In the genomic region with DNA sequence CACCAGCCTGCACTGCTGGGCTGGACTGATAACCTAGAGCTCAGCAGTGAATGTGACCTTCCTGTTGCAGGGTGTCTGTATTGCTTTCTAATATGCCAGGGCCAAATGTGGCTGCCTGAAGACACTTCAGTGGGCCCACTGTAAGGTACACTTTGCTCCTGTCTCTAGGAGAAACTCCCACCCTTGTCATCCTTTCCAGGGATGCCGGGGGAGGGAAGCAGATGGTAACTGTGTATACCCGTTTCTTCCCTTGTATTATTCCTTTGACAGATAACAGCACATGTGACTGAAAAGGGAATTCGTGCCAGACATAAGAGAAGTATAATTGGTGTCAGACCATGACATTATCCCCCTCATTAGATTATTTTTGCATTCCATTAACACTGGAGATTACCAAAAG, we compare ENCODE assay signal across 23 cellular contexts.
"Had no signal": no experiment of that assay in that cellular context is flagged by ENCODE, and none has a peak within 500 bp of the region (broad histone marks: within the 10 kb centered on the region; RNA-seq: fewer than 3 reads in every experiment).

No MANE protein-coding gene starts in this region.

- H3K36me3 ChIP-seq: neutrophil, pancreas, right lobe of liver, transverse colon, upper lobe of right lung, uterus had no signal

- H3K4me3 ChIP-seq: esophagus muscularis mucosa, lung, pancreas, right lobe of liver, transverse colon, upper lobe of right lung, uterus had no signal

- H3K4me1 ChIP-seq: esophagus muscularis mucosa, pancreas, right lobe of liver, transverse colon, upper lobe of right lung, uterus had no signal

- H3K27ac ChIP-seq: epithelial cell of prostate, esophagus muscularis mucosa, neutrophil, pancreas, right lobe of liver, transverse colon, upper lobe of right lung, uterus had no signal

- ATAC-seq: left colon; natural killer cell; pancreas; stimulated activated naive B cell treated with anti-CD40 and anti-IgM and Interleukin-4, amounts not matched to agents 10 μg/mL and 1 μg/mL and 100 μg/mL, for 72 hours had no signal

- H3K9me3 ChIP-seq: neutrophil, pancreas, right lobe of liver, transverse colon, upper lobe of right lung, uterus had no signal

- DNase-seq: cortex of kidney; effector CD8-positive, alpha-beta T cell; endodermal cell; foreskin melanocyte; glutamatergic neuron; immature natural killer cell; islet precursor cell; kidney glomerular epithelial cell; left colon; natural killer cell; pancreas; right lobe of liver; small intestine; stimulated activated CD4-positive, alpha-beta T cell treated with anti-CD3 and anti-CD28 coated beads, Interleukin-15, amount 100 ng/mL, for 24 hours; stimulated activated CD4-positive, alpha-beta T cell treated with anti-CD3 and anti-CD28 coated beads, Interleukin-2, amount 100 ng/mL, for 48 hours; stimulated activated naive B cell treated with anti-CD40 and anti-IgM and Interleukin-4, amounts not matched to agents 10 μg/mL and 1 μg/mL and 100 μg/mL, for 72 hours; transverse colon; upper lobe of right lung; uterus had no signal
